In the genomic region with DNA sequence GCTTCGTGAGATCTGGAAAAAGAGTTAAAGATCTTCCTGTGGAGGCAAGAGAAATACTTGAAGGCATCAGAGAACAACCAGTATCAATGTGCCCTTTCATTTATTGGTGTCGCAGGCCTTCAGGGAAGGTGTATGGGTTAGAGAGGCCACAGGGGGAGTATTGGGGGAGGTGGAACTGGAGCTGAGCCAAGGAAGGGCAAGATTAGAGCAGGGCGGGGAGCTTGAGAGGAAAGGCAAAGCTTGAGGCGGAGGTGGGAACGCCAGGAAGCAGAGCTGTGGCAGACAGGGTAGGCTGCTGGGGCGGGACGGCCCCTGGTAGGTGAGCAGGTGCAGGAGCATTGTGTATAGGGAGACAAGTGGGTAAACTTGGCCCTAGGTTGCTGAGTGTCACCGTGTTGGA, we compare ENCODE assay signal across 12 cellular contexts.
DNase-seq lines count a peak whose midpoint lies in the region; ATAC-seq and TF ChIP-seq lines count a peak whose summit lies in the region.
"Had no signal": no experiment of that assay in that cellular context is flagged by ENCODE, and none has a peak within 500 bp of the region (broad histone marks: within the 10 kb centered on the region; RNA-seq: fewer than 3 reads in every experiment).

No MANE protein-coding gene starts in this region.

- H3K4me3 Mint-ChIP-seq in CD4-positive, alpha-beta T cell, result no peak overlapping the region

- no peak for DNase-seq in CD4-positive, alpha-beta T cell
- DNase-seq in DMS53 (lab: John Stamatoyannopoulos, UW), result peak; percentile 47
- DNase-seq in NCI-H82 treated with DMSO at 0.1 percent for 48 hours (lab: John Stamatoyannopoulos, UW; ENCODE audit: unreplicated experiment), result peak; percentile 62
- DNase-seq in left colon, result peak; percentile 34 to 43
- no peak for DNase-seq in medulla oblongata (ENCODE audit: extremely low spot score)
- DNase-seq in lower leg skin (ENCODE audit: low spot score in 2 of 2), result no peak
- DNase-seq: activated gamma-delta T cell treated with Interleukin-2 at 50 U/mL for 16 hours, glutamatergic neuron, NCI-H1436, NCI-H774 had no signal

- H3K9me3 Mint-ChIP-seq in CD4-positive, alpha-beta T cell, result peaks cover 3% of the 10 kb centered on the region

- no peaks in the 10 kb centered on the region for H3K9me3 ChIP-seq in CD4-positive, alpha-beta T cell (ENCODE audit: control insufficient read depth, low read length)

- no peak overlapping the region for H3K4me3 ChIP-seq in lower leg skin (ENCODE audit: low read depth, poor library complexity, severe bottlenecking)

- no peak for TF ChIP-seq POLR2A in lower leg skin (IDR thresholded peaks at IDR 0.05)

- no peaks in the 10 kb centered on the region for H3K27me3 Mint-ChIP-seq in CD4-positive, alpha-beta T cell

- WGBS in lower leg skin, 2 donors, result 37 to 58% methylated on average over 8 of the region's 8 CpGs

- peaks cover 25% of the 10 kb centered on the region for H3K36me3 Mint-ChIP-seq in CD4-positive, alpha-beta T cell (ENCODE audit: low read depth)

- H3K27ac ChIP-seq in CD4-positive, alpha-beta T cell (ENCODE audit: low read depth, low read length), result no peak overlapping the region

- H3K27ac Mint-ChIP-seq in CD4-positive, alpha-beta T cell, result peak overlapping the region; percentile 91

- no peak for ATAC-seq in CD4-positive, alpha-beta T cell (ENCODE audit: poor library complexity)
- peak; percentile 67 for ATAC-seq in left colon
- no peak for ATAC-seq in GM21723 (IDR thresholded peaks at IDR 0.05; ENCODE audit: unreplicated experiment)
- ATAC-seq: sciatic nerve had no signal

- H3K4me1 Mint-ChIP-seq in CD4-positive, alpha-beta T cell (ENCODE audit: low read depth), result peaks cover 54% of the 10 kb centered on the region

- H3K27me3 ChIP-seq in CD4-positive, alpha-beta T cell (ENCODE audit: control insufficient read depth, insufficient read depth, low read length), result no peaks in the 10 kb centered on the region

- POLR2A ChIA-PET in CD4-positive, alpha-beta T cell (lab: Charles Lee), result interaction anchor here (0.7 to 3.8 kb wide), 7 partner anchors 9 to 524 kb away, joined by 3 to 48 read pairs (median 4); partner anchors contain the start of gene NR3C2

- no peak for TF ChIP-seq CTCF in CD4-positive, alpha-beta T cell (IDR thresholded peaks at IDR 0.05)
- no peak for TF ChIP-seq CTCF in lower leg skin (IDR thresholded peaks at IDR 0.05)

- intact Hi-C loops in CD4-positive, alpha-beta T cell (cut with DNase I, micrococcal nuclease), result loop anchor here in 1 of 2 experiments (10.0 kb wide), 1 partner anchor 437 kb away; no protein-coding TSS in a partner anchor
- intact Hi-C loops in left colon (cut with DNase I, micrococcal nuclease) (no loop called here), lower leg skin (cut with DNase I; ENCODE audit: low total_unique reads) (no loop called here)

- CTCF ChIA-PET in CD4-positive, alpha-beta T cell (lab: Charles Lee), result no interaction called here

Comparison
In these comparisons a context has a peak if more than half of its experiments do, and no peak if none do; other contexts are left out.
1. DNase-seq: peak in DMS53 (single experiment), NCI-H82 treated with DMSO at 0.1 percent for 48 hours (single experiment) and left colon (2 of 2); none in CD4-positive, alpha-beta T cell (0 of 10), medulla oblongata (single experiment) and lower leg skin (0 of 2).